Comparison of ENCODE assay signal across 1 cellular context in the genomic region with DNA sequence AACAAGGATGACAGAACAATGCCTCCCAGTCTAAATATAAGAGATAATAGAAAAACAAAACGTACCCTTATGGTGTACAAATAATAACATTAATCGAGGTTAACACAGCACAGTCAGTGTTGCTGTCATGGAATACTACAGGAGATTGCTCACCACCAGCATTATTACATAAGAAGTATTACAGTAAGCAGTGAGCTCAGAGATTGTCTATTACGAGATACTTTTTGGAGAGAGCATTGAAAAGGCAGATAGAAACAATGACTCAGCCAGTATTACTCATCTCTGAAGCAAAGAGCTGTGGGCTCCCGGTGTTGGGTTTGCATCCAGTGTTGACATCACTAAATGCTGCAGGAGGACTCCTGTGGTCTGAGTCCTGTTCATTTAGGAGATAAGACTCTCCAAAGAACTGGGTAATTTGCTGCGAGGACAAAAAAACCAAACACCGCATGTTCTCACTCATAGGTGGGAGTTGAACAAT.
A peak's percentile ranks its signal among the peaks of the same experiment; 100 is the strongest.
TF ChIP-seq lines count a peak whose summit lies in the region.

No MANE protein-coding gene starts in this region.

TF ChIP-seq in GM12878, 131 proteins besides CTCF, POLR2A, EP300 and RAD21 (continued from another document and continues in another):
- TF ChIP-seq, protein P1, sequence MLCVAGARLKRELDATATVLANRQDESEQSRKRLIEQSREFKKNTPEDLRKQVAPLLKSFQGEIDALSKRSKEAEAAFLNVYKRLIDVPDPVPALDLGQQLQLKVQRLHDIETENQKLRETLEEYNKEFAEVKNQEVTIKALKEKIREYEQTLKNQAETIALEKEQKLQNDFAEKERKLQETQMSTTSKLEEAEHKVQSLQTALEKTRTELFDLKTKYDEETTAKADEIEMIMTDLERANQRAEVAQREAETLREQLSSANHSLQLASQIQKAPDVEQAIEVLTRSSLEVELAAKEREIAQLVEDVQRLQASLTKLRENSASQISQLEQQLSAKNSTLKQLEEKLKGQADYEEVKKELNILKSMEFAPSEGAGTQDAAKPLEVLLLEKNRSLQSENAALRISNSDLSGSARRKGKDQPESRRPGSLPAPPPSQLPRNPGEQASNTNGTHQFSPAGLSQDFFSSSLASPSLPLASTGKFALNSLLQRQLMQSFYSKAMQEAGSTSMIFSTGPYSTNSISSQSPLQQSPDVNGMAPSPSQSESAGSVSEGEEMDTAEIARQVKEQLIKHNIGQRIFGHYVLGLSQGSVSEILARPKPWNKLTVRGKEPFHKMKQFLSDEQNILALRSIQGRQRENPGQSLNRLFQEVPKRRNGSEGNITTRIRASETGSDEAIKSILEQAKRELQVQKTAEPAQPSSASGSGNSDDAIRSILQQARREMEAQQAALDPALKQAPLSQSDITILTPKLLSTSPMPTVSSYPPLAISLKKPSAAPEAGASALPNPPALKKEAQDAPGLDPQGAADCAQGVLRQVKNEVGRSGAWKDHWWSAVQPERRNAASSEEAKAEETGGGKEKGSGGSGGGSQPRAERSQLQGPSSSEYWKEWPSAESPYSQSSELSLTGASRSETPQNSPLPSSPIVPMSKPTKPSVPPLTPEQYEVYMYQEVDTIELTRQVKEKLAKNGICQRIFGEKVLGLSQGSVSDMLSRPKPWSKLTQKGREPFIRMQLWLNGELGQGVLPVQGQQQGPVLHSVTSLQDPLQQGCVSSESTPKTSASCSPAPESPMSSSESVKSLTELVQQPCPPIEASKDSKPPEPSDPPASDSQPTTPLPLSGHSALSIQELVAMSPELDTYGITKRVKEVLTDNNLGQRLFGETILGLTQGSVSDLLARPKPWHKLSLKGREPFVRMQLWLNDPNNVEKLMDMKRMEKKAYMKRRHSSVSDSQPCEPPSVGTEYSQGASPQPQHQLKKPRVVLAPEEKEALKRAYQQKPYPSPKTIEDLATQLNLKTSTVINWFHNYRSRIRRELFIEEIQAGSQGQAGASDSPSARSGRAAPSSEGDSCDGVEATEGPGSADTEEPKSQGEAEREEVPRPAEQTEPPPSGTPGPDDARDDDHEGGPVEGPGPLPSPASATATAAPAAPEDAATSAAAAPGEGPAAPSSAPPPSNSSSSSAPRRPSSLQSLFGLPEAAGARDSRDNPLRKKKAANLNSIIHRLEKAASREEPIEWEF (IDR thresholded peaks at IDR 0.05; ENCODE audit: insufficient replicate concordance, low read depth, low read length): no peak
- TF ChIP-seq SREBF1 (IDR thresholded peaks at IDR 0.05; ENCODE audit: low read length): no peak
- TF ChIP-seq, protein P2, sequence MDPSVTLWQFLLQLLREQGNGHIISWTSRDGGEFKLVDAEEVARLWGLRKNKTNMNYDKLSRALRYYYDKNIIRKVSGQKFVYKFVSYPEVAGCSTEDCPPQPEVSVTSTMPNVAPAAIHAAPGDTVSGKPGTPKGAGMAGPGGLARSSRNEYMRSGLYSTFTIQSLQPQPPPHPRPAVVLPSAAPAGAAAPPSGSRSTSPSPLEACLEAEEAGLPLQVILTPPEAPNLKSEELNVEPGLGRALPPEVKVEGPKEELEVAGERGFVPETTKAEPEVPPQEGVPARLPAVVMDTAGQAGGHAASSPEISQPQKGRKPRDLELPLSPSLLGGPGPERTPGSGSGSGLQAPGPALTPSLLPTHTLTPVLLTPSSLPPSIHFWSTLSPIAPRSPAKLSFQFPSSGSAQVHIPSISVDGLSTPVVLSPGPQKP (IDR thresholded peaks at IDR 0.05; ENCODE audit: low read depth, low read length): no peak
- TF ChIP-seq CBFB (IDR thresholded peaks at IDR 0.05; ENCODE audit: low read depth): no peak
- TF ChIP-seq, protein P3, sequence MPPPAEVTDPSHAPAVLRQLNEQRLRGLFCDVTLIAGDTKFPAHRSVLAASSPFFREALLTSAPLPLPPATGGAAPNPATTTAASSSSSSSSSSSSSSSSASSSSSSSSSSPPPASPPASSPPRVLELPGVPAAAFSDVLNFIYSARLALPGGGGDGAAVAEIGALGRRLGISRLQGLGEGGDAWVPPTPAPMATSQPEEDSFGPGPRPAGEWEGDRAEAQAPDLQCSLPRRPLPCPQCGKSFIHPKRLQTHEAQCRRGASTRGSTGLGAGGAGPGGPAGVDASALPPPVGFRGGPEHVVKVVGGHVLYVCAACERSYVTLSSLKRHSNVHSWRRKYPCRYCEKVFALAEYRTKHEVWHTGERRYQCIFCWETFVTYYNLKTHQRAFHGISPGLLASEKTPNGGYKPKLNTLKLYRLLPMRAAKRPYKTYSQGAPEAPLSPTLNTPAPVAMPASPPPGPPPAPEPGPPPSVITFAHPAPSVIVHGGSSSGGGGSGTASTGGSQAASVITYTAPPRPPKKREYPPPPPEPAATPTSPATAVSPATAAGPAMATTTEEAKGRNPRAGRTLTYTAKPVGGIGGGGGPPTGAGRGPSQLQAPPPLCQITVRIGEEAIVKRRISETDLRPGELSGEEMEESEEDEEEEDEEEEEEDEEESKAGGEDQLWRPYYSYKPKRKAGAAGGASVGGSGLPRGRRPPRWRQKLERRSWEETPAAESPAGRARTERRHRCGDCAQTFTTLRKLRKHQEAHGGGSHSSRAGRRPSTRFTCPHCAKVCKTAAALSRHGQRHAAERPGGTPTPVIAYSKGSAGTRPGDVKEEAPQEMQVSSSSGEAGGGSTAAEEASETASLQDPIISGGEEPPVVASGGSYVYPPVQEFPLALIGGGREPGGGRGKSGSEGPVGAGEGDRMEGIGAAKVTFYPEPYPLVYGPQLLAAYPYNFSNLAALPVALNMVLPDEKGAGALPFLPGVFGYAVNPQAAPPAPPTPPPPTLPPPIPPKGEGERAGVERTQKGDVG (CRISPR knock-in tag; IDR thresholded peaks at IDR 0.05): no peak
- TF ChIP-seq ZNF384 (IDR thresholded peaks at IDR 0.05; ENCODE audit: borderline replicate concordance, low read depth, low read length): no peak
- TF ChIP-seq, protein P4, sequence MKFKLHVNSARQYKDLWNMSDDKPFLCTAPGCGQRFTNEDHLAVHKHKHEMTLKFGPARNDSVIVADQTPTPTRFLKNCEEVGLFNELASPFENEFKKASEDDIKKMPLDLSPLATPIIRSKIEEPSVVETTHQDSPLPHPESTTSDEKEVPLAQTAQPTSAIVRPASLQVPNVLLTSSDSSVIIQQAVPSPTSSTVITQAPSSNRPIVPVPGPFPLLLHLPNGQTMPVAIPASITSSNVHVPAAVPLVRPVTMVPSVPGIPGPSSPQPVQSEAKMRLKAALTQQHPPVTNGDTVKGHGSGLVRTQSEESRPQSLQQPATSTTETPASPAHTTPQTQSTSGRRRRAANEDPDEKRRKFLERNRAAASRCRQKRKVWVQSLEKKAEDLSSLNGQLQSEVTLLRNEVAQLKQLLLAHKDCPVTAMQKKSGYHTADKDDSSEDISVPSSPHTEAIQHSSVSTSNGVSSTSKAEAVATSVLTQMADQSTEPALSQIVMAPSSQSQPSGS (IDR thresholded peaks at IDR 0.05; ENCODE audit: low read length): peak; percentile 92
- TF ChIP-seq, protein P5, sequence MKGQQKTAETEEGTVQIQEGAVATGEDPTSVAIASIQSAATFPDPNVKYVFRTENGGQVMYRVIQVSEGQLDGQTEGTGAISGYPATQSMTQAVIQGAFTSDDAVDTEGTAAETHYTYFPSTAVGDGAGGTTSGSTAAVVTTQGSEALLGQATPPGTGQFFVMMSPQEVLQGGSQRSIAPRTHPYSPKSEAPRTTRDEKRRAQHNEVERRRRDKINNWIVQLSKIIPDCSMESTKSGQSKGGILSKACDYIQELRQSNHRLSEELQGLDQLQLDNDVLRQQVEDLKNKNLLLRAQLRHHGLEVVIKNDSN (IDR thresholded peaks at IDR 0.05; ENCODE audit: borderline replicate concordance, extremely low read length, insufficient read depth, low read depth, low read length): no peak
- TF ChIP-seq, protein P6, sequence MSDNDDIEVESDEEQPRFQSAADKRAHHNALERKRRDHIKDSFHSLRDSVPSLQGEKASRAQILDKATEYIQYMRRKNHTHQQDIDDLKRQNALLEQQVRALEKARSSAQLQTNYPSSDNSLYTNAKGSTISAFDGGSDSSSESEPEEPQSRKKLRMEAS (IDR thresholded peaks at IDR 0.05; ENCODE audit: low read depth, low read length): no peak
- no peak for TF ChIP-seq HDAC6 (IDR thresholded peaks at IDR 0.05; ENCODE audit: unreplicated experiment)
- peak; percentile 86 for TF ChIP-seq DPF2 (IDR thresholded peaks at IDR 0.05)
- TF ChIP-seq SMARCA5 (IDR thresholded peaks at IDR 0.05): no peak
- TF ChIP-seq PAX8 (IDR thresholded peaks at IDR 0.05): no peak
- TF ChIP-seq SMAD1 (IDR thresholded peaks at IDR 0.05; ENCODE audit: low read depth, partially characterized antibody): no peak
- TF ChIP-seq CBX5 (IDR thresholded peaks at IDR 0.05; ENCODE audit: low read depth): no peak
- TF ChIP-seq, protein P7, sequence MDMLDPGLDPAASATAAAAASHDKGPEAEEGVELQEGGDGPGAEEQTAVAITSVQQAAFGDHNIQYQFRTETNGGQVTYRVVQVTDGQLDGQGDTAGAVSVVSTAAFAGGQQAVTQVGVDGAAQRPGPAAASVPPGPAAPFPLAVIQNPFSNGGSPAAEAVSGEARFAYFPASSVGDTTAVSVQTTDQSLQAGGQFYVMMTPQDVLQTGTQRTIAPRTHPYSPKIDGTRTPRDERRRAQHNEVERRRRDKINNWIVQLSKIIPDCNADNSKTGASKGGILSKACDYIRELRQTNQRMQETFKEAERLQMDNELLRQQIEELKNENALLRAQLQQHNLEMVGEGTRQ (IDR thresholded peaks at IDR 0.05; ENCODE audit: borderline replicate concordance, low read depth, low read length): no peak
- TF ChIP-seq, protein P8, sequence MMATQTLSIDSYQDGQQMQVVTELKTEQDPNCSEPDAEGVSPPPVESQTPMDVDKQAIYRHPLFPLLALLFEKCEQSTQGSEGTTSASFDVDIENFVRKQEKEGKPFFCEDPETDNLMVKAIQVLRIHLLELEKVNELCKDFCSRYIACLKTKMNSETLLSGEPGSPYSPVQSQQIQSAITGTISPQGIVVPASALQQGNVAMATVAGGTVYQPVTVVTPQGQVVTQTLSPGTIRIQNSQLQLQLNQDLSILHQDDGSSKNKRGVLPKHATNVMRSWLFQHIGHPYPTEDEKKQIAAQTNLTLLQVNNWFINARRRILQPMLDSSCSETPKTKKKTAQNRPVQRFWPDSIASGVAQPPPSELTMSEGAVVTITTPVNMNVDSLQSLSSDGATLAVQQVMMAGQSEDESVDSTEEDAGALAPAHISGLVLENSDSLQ (IDR thresholded peaks at IDR 0.05): no peak
- peak; percentile 91 to 92 for TF ChIP-seq IKZF2 (IDR thresholded peaks at IDR 0.05)
- TF ChIP-seq CHD1 (IDR thresholded peaks at IDR 0.05; ENCODE audit: low read depth, low read length): no peak
- TF ChIP-seq JUND (IDR thresholded peaks at IDR 0.05; ENCODE audit: low read depth, low read length): 0 out of 2 replicates have a peak, but pooled peaks have one; percentile 43
- TF ChIP-seq, protein P9, sequence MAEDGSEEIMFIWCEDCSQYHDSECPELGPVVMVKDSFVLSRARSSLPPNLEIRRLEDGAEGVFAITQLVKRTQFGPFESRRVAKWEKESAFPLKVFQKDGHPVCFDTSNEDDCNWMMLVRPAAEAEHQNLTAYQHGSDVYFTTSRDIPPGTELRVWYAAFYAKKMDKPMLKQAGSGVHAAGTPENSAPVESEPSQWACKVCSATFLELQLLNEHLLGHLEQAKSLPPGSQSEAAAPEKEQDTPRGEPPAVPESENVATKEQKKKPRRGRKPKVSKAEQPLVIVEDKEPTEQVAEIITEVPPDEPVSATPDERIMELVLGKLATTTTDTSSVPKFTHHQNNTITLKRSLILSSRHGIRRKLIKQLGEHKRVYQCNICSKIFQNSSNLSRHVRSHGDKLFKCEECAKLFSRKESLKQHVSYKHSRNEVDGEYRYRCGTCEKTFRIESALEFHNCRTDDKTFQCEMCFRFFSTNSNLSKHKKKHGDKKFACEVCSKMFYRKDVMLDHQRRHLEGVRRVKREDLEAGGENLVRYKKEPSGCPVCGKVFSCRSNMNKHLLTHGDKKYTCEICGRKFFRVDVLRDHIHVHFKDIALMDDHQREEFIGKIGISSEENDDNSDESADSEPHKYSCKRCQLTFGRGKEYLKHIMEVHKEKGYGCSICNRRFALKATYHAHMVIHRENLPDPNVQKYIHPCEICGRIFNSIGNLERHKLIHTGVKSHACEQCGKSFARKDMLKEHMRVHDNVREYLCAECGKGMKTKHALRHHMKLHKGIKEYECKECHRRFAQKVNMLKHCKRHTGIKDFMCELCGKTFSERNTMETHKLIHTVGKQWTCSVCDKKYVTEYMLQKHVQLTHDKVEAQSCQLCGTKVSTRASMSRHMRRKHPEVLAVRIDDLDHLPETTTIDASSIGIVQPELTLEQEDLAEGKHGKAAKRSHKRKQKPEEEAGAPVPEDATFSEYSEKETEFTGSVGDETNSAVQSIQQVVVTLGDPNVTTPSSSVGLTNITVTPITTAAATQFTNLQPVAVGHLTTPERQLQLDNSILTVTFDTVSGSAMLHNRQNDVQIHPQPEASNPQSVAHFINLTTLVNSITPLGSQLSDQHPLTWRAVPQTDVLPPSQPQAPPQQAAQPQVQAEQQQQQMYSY (CRISPR knock-in tag; IDR thresholded peaks at IDR 0.05): no peak
- TF ChIP-seq ETV6 (conservative IDR thresholded peaks at IDR 0.05 in 1 of 2, IDR thresholded peaks at IDR 0.05 in 1 of 2; ENCODE audit: borderline replicate concordance in 1 of 2, low read depth in 1 of 2): peak in 1 of 2 experiments; percentile 25; a peak in 1 of 4 replicates
- no peak for TF ChIP-seq YY1 (IDR thresholded peaks at IDR 0.05; ENCODE audit: low read depth, low read length)
- TF ChIP-seq, protein P10, sequence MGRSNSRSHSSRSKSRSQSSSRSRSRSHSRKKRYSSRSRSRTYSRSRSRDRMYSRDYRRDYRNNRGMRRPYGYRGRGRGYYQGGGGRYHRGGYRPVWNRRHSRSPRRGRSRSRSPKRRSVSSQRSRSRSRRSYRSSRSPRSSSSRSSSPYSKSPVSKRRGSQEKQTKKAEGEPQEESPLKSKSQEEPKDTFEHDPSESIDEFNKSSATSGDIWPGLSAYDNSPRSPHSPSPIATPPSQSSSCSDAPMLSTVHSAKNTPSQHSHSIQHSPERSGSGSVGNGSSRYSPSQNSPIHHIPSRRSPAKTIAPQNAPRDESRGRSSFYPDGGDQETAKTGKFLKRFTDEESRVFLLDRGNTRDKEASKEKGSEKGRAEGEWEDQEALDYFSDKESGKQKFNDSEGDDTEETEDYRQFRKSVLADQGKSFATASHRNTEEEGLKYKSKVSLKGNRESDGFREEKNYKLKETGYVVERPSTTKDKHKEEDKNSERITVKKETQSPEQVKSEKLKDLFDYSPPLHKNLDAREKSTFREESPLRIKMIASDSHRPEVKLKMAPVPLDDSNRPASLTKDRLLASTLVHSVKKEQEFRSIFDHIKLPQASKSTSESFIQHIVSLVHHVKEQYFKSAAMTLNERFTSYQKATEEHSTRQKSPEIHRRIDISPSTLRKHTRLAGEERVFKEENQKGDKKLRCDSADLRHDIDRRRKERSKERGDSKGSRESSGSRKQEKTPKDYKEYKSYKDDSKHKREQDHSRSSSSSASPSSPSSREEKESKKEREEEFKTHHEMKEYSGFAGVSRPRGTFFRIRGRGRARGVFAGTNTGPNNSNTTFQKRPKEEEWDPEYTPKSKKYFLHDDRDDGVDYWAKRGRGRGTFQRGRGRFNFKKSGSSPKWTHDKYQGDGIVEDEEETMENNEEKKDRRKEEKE (IDR thresholded peaks at IDR 0.05): no peak
- TF ChIP-seq PAX5 (IDR thresholded peaks at IDR 0.05; ENCODE audit: borderline replicate concordance, low read depth, low read length): no peak
- TF ChIP-seq TCF12 (IDR thresholded peaks at IDR 0.05; ENCODE audit: low read depth, low read length): no peak
- no peak for TF ChIP-seq WRNIP1 (IDR thresholded peaks at IDR 0.05; ENCODE audit: borderline replicate concordance, low read depth, low read length)
- no peak for TF ChIP-seq FOS (IDR thresholded peaks at IDR 0.05; ENCODE audit: borderline replicate concordance, extremely low read depth, insufficient read length)
- TF ChIP-seq CREB1 (IDR thresholded peaks at IDR 0.05; ENCODE audit: low read depth): peak; percentile 97
- TF ChIP-seq NBN (IDR thresholded peaks at IDR 0.05): peak; percentile 55
- TF ChIP-seq CREM (IDR thresholded peaks at IDR 0.05; ENCODE audit: low read depth): peak; percentile 97
